ENCODE assay signal across 8 cellular contexts in genomic region chr5:140556438-140556837, GRCh38. TPM values are rescaled to one million over a fixed set of nuclear protein-coding genes. Genes with fewer than 3 reads are reported as not detected.
DNase-seq lines count a peak whose midpoint lies in the region; FAIRE-seq and TF ChIP-seq lines count a peak whose summit lies in the region.

No MANE protein-coding gene starts in this region.

- 8% methylated on average over 6 of the region's 6 CpGs for WGBS in mammary epithelial cell (ENCODE audit: low coverage, missing lambda C conversion rate)
- 2 to 4% (median 3%) methylated on average over 6 of the region's 6 CpGs for WGBS in small intestine, 3 donors

- H3K4me2 ChIP-seq in BLaER1 treated with 17β-estradiol and CSF1 and Interleukin-3, amounts not matched to agents 10 nM and 100 nM = peak overlapping the region; percentile 75 to 98 (median 93)
- peak overlapping the region; percentile 87 for H3K4me2 ChIP-seq in mammary epithelial cell (ENCODE audit: insufficient read depth, low read depth, low read length)

- TF ChIP-seq CTCF in mammary epithelial cell (conservative IDR thresholded peaks at IDR 0.05 in 1 of 2, IDR thresholded peaks at IDR 0.05 in 1 of 2; ENCODE audit: extremely low read depth in 1 of 2, insufficient read depth in 1 of 2, low read depth in 1 of 2, low read length in 2 of 2) (no peak), GM13977 (IDR thresholded peaks at IDR 0.05; ENCODE audit: extremely low read depth, insufficient read depth, missing control alignments) (no peak)

- H3K27ac ChIP-seq in BLaER1 treated with 17β-estradiol and CSF1 and Interleukin-3, amounts not matched to agents 10 nM and 100 nM = peak overlapping the region; percentile 89 to 97 (median 93)
- H3K27ac ChIP-seq in mammary epithelial cell (ENCODE audit: insufficient read depth, low read depth, low read length) = peak overlapping the region; percentile 75
- no peak overlapping the region for H3K27ac ChIP-seq in small intestine (ENCODE audit: low read depth in 1 of 2, low read length in 1 of 2)

- in situ Hi-C loops in mammary epithelial cell (cut with MboI; ENCODE audit: low sequenced_read_pairs in 2 of 2) = no loop called here
- in situ Hi-C loops in GM13977 (cut with MboI; ENCODE audit: low pct_unique_long_range_greater_than_20kb, low sequenced_read_pairs, unreplicated experiment) = no loop called here

- H3K9me3 ChIP-seq in BLaER1 treated with 17β-estradiol and CSF1 and Interleukin-3, amounts not matched to agents 10 nM and 100 nM (replicated peaks in 1 of 11) = no peaks in the 10 kb centered on the region
- H3K9me3 ChIP-seq in mammary epithelial cell (replicated peaks; ENCODE audit: insufficient read depth, low read length) = no peaks in the 10 kb centered on the region
- no peaks in the 10 kb centered on the region for H3K9me3 ChIP-seq in small intestine (ENCODE audit: control insufficient read depth, low read depth)

- CTCF ChIA-PET in mammary epithelial cell (lab: Charles Lee; ENCODE audit: low non-redundant PET) = no interaction called here

- no TSS peak for BruUV-seq in mammary epithelial cell (replicated peaks; lab: Mats Ljungman, UMichigan)

- no peak overlapping the region for H2AFZ ChIP-seq in mammary epithelial cell (ENCODE audit: low read depth, low read length)

- H3K27me3 ChIP-seq in BLaER1 treated with 17β-estradiol and CSF1 and Interleukin-3, amounts not matched to agents 10 nM and 100 nM = no peaks in the 10 kb centered on the region; a peak in 1 of 22 replicates
- H3K27me3 ChIP-seq in mammary epithelial cell (ENCODE audit: insufficient read depth, low read length) (no peaks in the 10 kb centered on the region), small intestine (ENCODE audit: control insufficient read depth in 2 of 2, insufficient read depth in 2 of 2, low read length in 2 of 2) (no peaks in the 10 kb centered on the region)

- dilution Hi-C loops in mammary epithelial cell (cut with HindIII; ENCODE audit: low sequenced_read_pairs) = no loop called here

- peaks cover 23 to 87% (median 52%) of the 10 kb centered on the region in 10 experiments for H3K4me1 ChIP-seq in BLaER1 treated with 17β-estradiol and CSF1 and Interleukin-3, amounts not matched to agents 10 nM and 100 nM
- H3K4me1 ChIP-seq in mammary epithelial cell (ENCODE audit: insufficient read depth, low read length) = peaks cover 28% of the 10 kb centered on the region
- peaks cover 0 to 13% of the 10 kb centered on the region in 2 donors for H3K4me1 ChIP-seq in small intestine (ENCODE audit: control insufficient read depth in 2 of 2, insufficient read depth in 1 of 2, low read depth in 1 of 2, low read length in 1 of 2)

- intact Hi-C loops in mammary epithelial cell (cut with micrococcal nuclease) = loop anchor here (5.0 kb wide), 1 partner anchor 156 kb away; no protein-coding TSS in a partner anchor

- H3K4me3 ChIP-seq in BLaER1 treated with 17β-estradiol and CSF1 and Interleukin-3, amounts not matched to agents 10 nM and 100 nM = peak overlapping the region; percentile 73 to 93 (median 88)
- H3K4me3 ChIP-seq in mammary epithelial cell (replicated peaks in 1 of 3; ENCODE audit: insufficient read depth in 1 of 3, low read depth in 2 of 3, low read length in 3 of 3) (peak overlapping the region; percentile 85 to 88 (median 86)), small intestine (ENCODE audit: low read depth in 1 of 2, low read length in 2 of 2) (peak overlapping the region in 1 of 2 donors; percentile 88)

- H3K9ac ChIP-seq in BLaER1 treated with 17β-estradiol and CSF1 and Interleukin-3, amounts not matched to agents 10 nM and 100 nM = peak overlapping the region; percentile 90 to 98 (median 95)
- H3K9ac ChIP-seq in mammary epithelial cell (ENCODE audit: insufficient read depth, low read length) = peak overlapping the region; percentile 80

- DNase-seq in LHCN-M2 (ENCODE audit: low read depth) (peak; percentile 50), mammary epithelial cell (no peak), myocyte (ENCODE audit: low read depth) (peak; percentile 55), anterior cingulate cortex (lab: John Stamatoyannopoulos, UW) (no peak), nucleus accumbens (lab: John Stamatoyannopoulos, UW) (no peak), GM13977 (ENCODE audit: low spot score) (no peak), small intestine (no peak)

- peaks cover 0 to 53% (median 6%) of the 10 kb centered on the region in 11 experiments; a peak in 9 of 22 replicates for H4K20me1 ChIP-seq in BLaER1 treated with 17β-estradiol and CSF1 and Interleukin-3, amounts not matched to agents 10 nM and 100 nM
- H4K20me1 ChIP-seq in mammary epithelial cell (ENCODE audit: insufficient read depth, low read length) = no peaks in the 10 kb centered on the region

- FAIRE-seq in small intestine (lab: Jason Lieb, UNC) = no peak

- peaks cover 24 to 89% (median 39%) of the 10 kb centered on the region in 11 experiments for H3K36me3 ChIP-seq in BLaER1 treated with 17β-estradiol and CSF1 and Interleukin-3, amounts not matched to agents 10 nM and 100 nM
- H3K36me3 ChIP-seq in mammary epithelial cell (ENCODE audit: insufficient read depth, low read length) (peaks cover 11% of the 10 kb centered on the region), small intestine (ENCODE audit: control insufficient read depth in 2 of 2, insufficient read depth in 2 of 2, low read length in 2 of 2) (no peaks in the 10 kb centered on the region)

- peaks cover 54% of the 10 kb centered on the region for H3K79me2 ChIP-seq in mammary epithelial cell (ENCODE audit: insufficient read depth, low read length)

RNA-seq across cellular contexts. Expression of gene SRA1, which starts 0.8 kb away (rescaled TPM):
- 44.2 and 47.4 TPM in 2 replicates for total RNA-seq in LHCN-M2 (2014; rRNA removed)
- 75.1 TPM for polyA plus RNA-seq in LHCN-M2 (2012)
- 10 to 100 TPM; 20.8 to 47.7 TPM for total RNA-seq in mammary epithelial cell
- polyA plus RNA-seq in mammary epithelial cell = 39.4 TPM
- polyA minus RNA-seq in mammary epithelial cell = 19.3 TPM
- 38.5 and 44.9 TPM in 2 replicates for total RNA-seq in myocyte
- 75.9 TPM for polyA plus RNA-seq in myocyte (2012)
- 10 to 100 TPM; 28.5 to 49.9 (median 36.2) TPM for polyA plus RNA-seq in small intestine

RNA-seq across cellular contexts. Expression of gene APBB3, which starts 8.0 kb away (rescaled TPM):
- total RNA-seq in LHCN-M2 (2014; rRNA removed) (17.2 and 19.4 TPM in 2 replicates), mammary epithelial cell (10 to 100 TPM; 12.2 to 18.4 TPM), myocyte (22.9 and 23.2 TPM in 2 replicates)
- polyA plus RNA-seq in LHCN-M2 (2012) = 11.6 TPM
- polyA plus RNA-seq in mammary epithelial cell (6.4 TPM), small intestine (10 to 100 TPM in 2 of 3 donors, 1 to 10 TPM in 1; 9.5 to 21.7 (median 13.0) TPM)
- 3.4 TPM for polyA minus RNA-seq in mammary epithelial cell
- polyA plus RNA-seq in myocyte (2012) = 32.9 TPM

RNA-seq across cellular contexts. Expression of gene SLC35A4, which starts 8.2 kb away (rescaled TPM):
- total RNA-seq in LHCN-M2 (2014; rRNA removed) = 51.0 and 56.2 TPM in 2 replicates
- polyA plus RNA-seq in LHCN-M2 (2012) = 128 TPM
- 10 to 100 TPM; 24.0 to 62.2 TPM for total RNA-seq in mammary epithelial cell
- 89.7 TPM for polyA plus RNA-seq in mammary epithelial cell
- 193 TPM for polyA minus RNA-seq in mammary epithelial cell
- total RNA-seq in myocyte = 40.0 and 40.5 TPM in 2 replicates
- 119 TPM for polyA plus RNA-seq in myocyte (2012)
- 10 to 100 TPM; 35.7 to 74.6 (median 52.3) TPM for polyA plus RNA-seq in small intestine

RNA-seq across cellular contexts. Expression of gene EIF4EBP3, which starts 9.0 kb away (rescaled TPM):
- total RNA-seq in LHCN-M2 (2014; rRNA removed) (1.6 TPM in 1 of 2 replicates, not detected in the other), mammary epithelial cell (1 to 10 TPM; 1.8 to 6.0 TPM), myocyte (not detected in 2 replicates)
- 4.0 TPM for polyA plus RNA-seq in LHCN-M2 (2012)
- polyA plus RNA-seq in mammary epithelial cell (2.8 TPM), small intestine (10 to 100 TPM; 38.7 to 100.0 (median 82.7) TPM)
- polyA minus RNA-seq in mammary epithelial cell = not detected
- 8.0 TPM for polyA plus RNA-seq in myocyte (2012)

Comparison
In these comparisons a context has a peak if more than half of its experiments do, and no peak if none do; other contexts are left out.
1. H3K27ac ChIP-seq: peak in BLaER1 treated with 17β-estradiol and CSF1 and Interleukin-3, amounts not matched to agents 10 nM and 100 nM (11 of 11) and mammary epithelial cell (single experiment); none in small intestine (0 of 2).
2. DNase-seq: peak in LHCN-M2 (single experiment) and myocyte (single experiment); none in mammary epithelial cell (single experiment), anterior cingulate cortex (0 of 58), nucleus accumbens (0 of 56), GM13977 (single experiment) and small intestine (single experiment).